Comparison of ENCODE assay signal across 11 cellular contexts in the genomic region with DNA sequence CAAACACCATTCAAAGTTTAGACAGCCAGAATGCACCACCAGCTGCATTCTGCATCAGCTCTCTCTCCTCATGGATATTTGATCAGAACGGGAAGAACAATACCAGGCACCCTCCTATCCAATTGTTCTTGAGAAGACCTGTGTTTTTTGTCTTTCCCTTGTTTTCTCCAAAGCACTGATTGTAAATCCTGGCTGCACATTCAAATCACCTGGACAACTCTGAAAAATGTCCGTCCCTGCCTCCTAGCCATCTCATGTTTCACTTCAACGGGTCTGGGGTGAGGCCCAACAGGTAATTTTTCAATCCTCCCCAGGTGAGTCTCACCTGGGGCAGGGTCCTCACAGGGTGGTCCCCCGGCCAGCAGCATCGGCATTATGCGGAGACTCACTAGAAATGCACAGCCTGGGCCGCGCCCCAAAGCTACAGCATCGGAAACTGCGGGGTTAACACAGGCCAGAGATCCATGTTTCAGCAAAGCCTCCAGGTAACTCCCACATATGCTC. TPM values are rescaled to one million over a fixed set of nuclear protein-coding genes. Genes with fewer than 3 reads are reported as not detected.
DNase-seq lines count a peak whose midpoint lies in the region; ATAC-seq and TF ChIP-seq lines count a peak whose summit lies in the region.
"Had no signal": no experiment of that assay in that cellular context is flagged by ENCODE, and none has a peak within 500 bp of the region (broad histone marks: within the 10 kb centered on the region; RNA-seq: fewer than 3 reads in every experiment).

No MANE protein-coding gene starts in this region.

- WGBS in heart right ventricle, 2 donors = 63 to 64% methylated on average over 10 of the region's 10 CpGs
- 2% methylated on average over 10 of the region's 10 CpGs for WGBS in mammary epithelial cell (ENCODE audit: low coverage, missing lambda C conversion rate)
- 66% methylated on average over 10 of the region's 10 CpGs for WGBS in urinary bladder

- CTCF ChIA-PET in mammary epithelial cell (lab: Charles Lee; ENCODE audit: low non-redundant PET) = no interaction called here

- no TSS peak for BruUV-seq in mammary epithelial cell (replicated peaks; lab: Mats Ljungman, UMichigan)

- peak overlapping the region; percentile 17 for H2AFZ ChIP-seq in mammary epithelial cell (ENCODE audit: low read depth, low read length)

- dilution Hi-C loops in mammary epithelial cell (cut with HindIII; ENCODE audit: low sequenced_read_pairs) = no loop called here

- in situ Hi-C loops in mammary epithelial cell (cut with MboI; ENCODE audit: low sequenced_read_pairs in 2 of 2) = loop anchor here in 1 of 2 donors (10.0 to 25.0 kb wide), 2 partner anchors 234 to 519 kb away; no protein-coding TSS in a partner anchor

- peaks cover 7% of the 10 kb centered on the region for H4K20me1 ChIP-seq in mammary epithelial cell (ENCODE audit: insufficient read depth, low read length)

- peak overlapping the region; percentile 93 for H3K4me2 ChIP-seq in mammary epithelial cell (ENCODE audit: insufficient read depth, low read depth, low read length)

- H3K36me3 ChIP-seq in heart right ventricle (peaks cover 0 to 35% (median 16%) of the 10 kb centered on the region in 9 donors), mammary epithelial cell (ENCODE audit: insufficient read depth, low read length) (peaks cover 11% of the 10 kb centered on the region), mucosa of rectum (ENCODE audit: control insufficient read depth in 2 of 2, insufficient read depth in 2 of 2, low read length in 2 of 2) (peaks cover 2 to 6% of the 10 kb centered on the region in 2 donors), urinary bladder (ENCODE audit: insufficient read depth) (peaks cover 4% of the 10 kb centered on the region)

- H3K9me3 ChIP-seq in heart right ventricle (no peaks in the 10 kb centered on the region), mammary epithelial cell (replicated peaks; ENCODE audit: insufficient read depth, low read length) (no peaks in the 10 kb centered on the region), mucosa of rectum (ENCODE audit: control insufficient read depth in 2 of 2, low read length in 2 of 2) (no peaks in the 10 kb centered on the region)

- DNase-seq in heart right ventricle (no peak), cardiac septum (ENCODE audit: low spot score) (no peak), mammary epithelial cell (no peak), NK-92 (lab: John Stamatoyannopoulos, UW; ENCODE audit: unreplicated experiment) (no peak), KG1 (lab: John Stamatoyannopoulos, UW) (no peak)
- DNase-seq: activated CD4-positive, alpha-beta T cell treated with anti-CD3 and anti-CD28 coated beads, Interleukin-2, amount 10 ng/mL, durations not matched to agents 7 days and 5 days; DND-41; NCI-H1092 treated with DMSO at 0.1 percent for 48 hours had no signal

- H3K9ac ChIP-seq in mammary epithelial cell (ENCODE audit: insufficient read depth, low read length) (peak overlapping the region; percentile 83), mucosa of rectum (ENCODE audit: low read depth in 1 of 2, low read length in 2 of 2) (no peak overlapping the region)

- peaks cover 0 to 9% (median 4%) of the 10 kb centered on the region in 7 donors for H3K27me3 ChIP-seq in heart right ventricle
- H3K27me3 ChIP-seq in mammary epithelial cell (ENCODE audit: insufficient read depth, low read length) = no peaks in the 10 kb centered on the region
- H3K27me3 ChIP-seq in mucosa of rectum (ENCODE audit: control insufficient read depth in 2 of 2, insufficient read depth in 2 of 2, low read length in 2 of 2) = no peaks in the 10 kb centered on the region

- H3K4me3 ChIP-seq in heart right ventricle (peak overlapping the region; percentile 18 to 55 (median 44)), mammary epithelial cell (replicated peaks in 1 of 3; ENCODE audit: insufficient read depth in 1 of 3, low read depth in 2 of 3, low read length in 3 of 3) (peak overlapping the region; percentile 56 to 68 (median 58)), mucosa of rectum (ENCODE audit: low read length in 2 of 2) (peak overlapping the region; percentile 20 to 71), urinary bladder (ENCODE audit: low read depth, low read length) (peak overlapping the region; percentile 21)

- intact Hi-C loops in heart right ventricle (cut with DNase I) (loop anchor here (5.0 to 10.0 kb wide), 10 partner anchors 84 to 819 kb away; no protein-coding TSS in a partner anchor), cardiac septum (cut with DNase I) (loop anchor here (5.0 to 10.0 kb wide), 4 partner anchors 496 to 819 kb away; no protein-coding TSS in a partner anchor), mammary epithelial cell (cut with micrococcal nuclease) (loop anchor here (1.0 to 10.0 kb wide), 4 partner anchors 324 to 866 kb away; no protein-coding TSS in a partner anchor)

- TF ChIP-seq CTCF in heart right ventricle (IDR thresholded peaks at IDR 0.05) (no peak), mammary epithelial cell (conservative IDR thresholded peaks at IDR 0.05 in 1 of 2, IDR thresholded peaks at IDR 0.05 in 1 of 2; ENCODE audit: extremely low read depth in 1 of 2, insufficient read depth in 1 of 2, low read depth in 1 of 2, low read length in 2 of 2) (no peak)

- ATAC-seq in heart right ventricle (no peak), HG03135 (IDR thresholded peaks at IDR 0.05; ENCODE audit: unreplicated experiment) (no peak)

- peaks cover 99% of the 10 kb centered on the region for H3K79me2 ChIP-seq in mammary epithelial cell (ENCODE audit: insufficient read depth, low read length)

- H3K27ac ChIP-seq in heart right ventricle (peak overlapping the region in 3 of 10 donors; percentile 10 to 32 (median 12)), mammary epithelial cell (ENCODE audit: insufficient read depth, low read depth, low read length) (peak overlapping the region; percentile 44), mucosa of rectum (ENCODE audit: low read depth in 2 of 2, low read length in 2 of 2) (no peak overlapping the region), urinary bladder (ENCODE audit: low read depth) (no peak overlapping the region)

- H3K4me1 ChIP-seq in heart right ventricle (peaks cover 4 to 78% (median 67%) of the 10 kb centered on the region in 9 donors), mammary epithelial cell (ENCODE audit: insufficient read depth, low read length) (peaks cover 53% of the 10 kb centered on the region), mucosa of rectum (ENCODE audit: control insufficient read depth in 2 of 2, insufficient read depth in 2 of 2, low read length in 2 of 2) (peaks cover 6 to 14% of the 10 kb centered on the region in 2 donors), urinary bladder (ENCODE audit: insufficient read depth) (peaks cover 3% of the 10 kb centered on the region)

RNA-seq across cellular contexts. Expression of gene IRS2, which starts 5.5 kb away (rescaled TPM):
- 10 to 100 TPM; 10.2 to 49.3 (median 13.7) TPM for total RNA-seq in heart right ventricle
- polyA plus RNA-seq in heart right ventricle = 10 to 100 TPM in 1 of 2 donors, 1 to 10 TPM in 1; 4.2 to 18.5 TPM
- total RNA-seq in cardiac septum = 12.0 TPM
- total RNA-seq in mammary epithelial cell = 10 to 100 TPM; 22.7 to 37.8 TPM
- 6.2 TPM for polyA plus RNA-seq in mammary epithelial cell
- 14.0 TPM for polyA minus RNA-seq in mammary epithelial cell
- 6.5 TPM for total RNA-seq in urinary bladder
- 11.3 TPM for polyA plus RNA-seq in urinary bladder
